Comparison of ENCODE assay signal across 20 cellular contexts in the genomic region with DNA sequence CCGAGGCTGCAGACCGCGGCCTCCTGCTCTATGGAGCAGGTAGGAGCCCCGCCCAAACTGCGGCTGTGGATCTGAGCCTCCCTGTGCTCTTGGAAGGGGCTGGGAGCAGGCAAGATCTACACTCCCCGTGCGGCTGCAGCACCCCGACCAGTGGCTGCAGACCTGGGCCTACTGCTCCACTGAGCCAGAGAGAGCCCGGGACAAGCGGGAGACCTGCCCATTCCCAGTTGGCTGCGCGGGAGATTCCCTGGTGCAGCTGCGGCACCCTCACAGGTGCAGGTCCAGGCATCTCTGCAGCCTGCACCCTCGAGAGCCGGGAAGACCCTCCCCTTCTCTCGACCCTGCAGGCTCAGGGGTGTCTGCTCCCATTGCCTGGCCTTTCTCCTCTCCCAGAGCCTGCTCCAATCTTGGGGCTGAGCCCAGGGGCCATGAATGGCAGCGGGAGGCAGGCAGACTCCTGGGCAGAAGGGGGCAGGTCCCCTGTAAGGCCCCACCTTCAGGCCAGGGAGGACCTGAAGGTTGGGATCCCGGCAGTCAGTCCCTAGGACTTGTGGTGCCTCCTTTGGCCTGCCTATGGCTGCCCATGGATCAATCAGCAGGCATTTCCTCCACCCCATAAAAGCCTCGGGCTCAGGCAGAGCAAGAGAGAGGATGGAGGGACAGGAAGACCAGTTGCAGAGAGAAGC. TPM values are rescaled to one million over a fixed set of nuclear protein-coding genes. Genes with fewer than 3 reads are reported as not detected.
A peak's percentile ranks its signal among the peaks of the same experiment; 100 is the strongest.
DNase-seq lines count a peak whose midpoint lies in the region; ATAC-seq and TF ChIP-seq lines count a peak whose summit lies in the region.
"Had no signal": no experiment of that assay in that cellular context is flagged by ENCODE, and none has a peak within 500 bp of the region (broad histone marks: within the 10 kb centered on the region; RNA-seq: fewer than 3 reads in every experiment).

No MANE protein-coding gene starts in this region.

- TF ChIP-seq POLR2A in breast epithelium (IDR thresholded peaks at IDR 0.05) = no peak
- TF ChIP-seq POLR2A in vagina (IDR thresholded peaks at IDR 0.05) = no peak

- H3K36me3 ChIP-seq in breast epithelium = no peaks in the 10 kb centered on the region
- H3K36me3 ChIP-seq in left ventricle myocardium inferior = no peaks in the 10 kb centered on the region
- no peaks in the 10 kb centered on the region for H3K36me3 ChIP-seq in psoas muscle (ENCODE audit: insufficient read depth in 1 of 2, low read depth in 1 of 2)
- no peaks in the 10 kb centered on the region for H3K36me3 ChIP-seq in vagina

- POLR2A ChIA-PET in MCF 10A (lab: Yijun Ruan, JAX) = interaction anchor here (0.6 kb wide), 2 partner anchors 13 to 19 kb away, joined by 3 to 4 read pairs; no protein-coding TSS in a partner anchor

- TF ChIP-seq CTCF in breast epithelium (IDR thresholded peaks at IDR 0.05) = no peak
- TF ChIP-seq CTCF in MCF 10A (IDR thresholded peaks at IDR 0.05; ENCODE audit: unreplicated experiment) = no peak
- TF ChIP-seq CTCF in left ventricle myocardium inferior (IDR thresholded peaks at IDR 0.05; ENCODE audit: borderline replicate concordance) = no peak
- TF ChIP-seq CTCF in psoas muscle (IDR thresholded peaks at IDR 0.05) = no peak
- TF ChIP-seq CTCF in vagina (IDR thresholded peaks at IDR 0.05) = no peak
- no peak for TF ChIP-seq CTCF in CD14-positive monocyte (IDR thresholded peaks at IDR 0.05)

- intact Hi-C loops in breast epithelium (cut with DNase I; ENCODE audit: low total_unique reads) = no loop called here
- intact Hi-C loops in MCF 10A (cut with micrococcal nuclease) = no loop called here
- intact Hi-C loops in left ventricle myocardium inferior (cut with micrococcal nuclease) = no loop called here
- intact Hi-C loops in psoas muscle (cut with DNase I) = no loop called here
- intact Hi-C loops in vagina (cut with DNase I) = no loop called here
- intact Hi-C loops in CD14-positive monocyte (cut with micrococcal nuclease) = no loop called here

- no peaks in the 10 kb centered on the region for H3K36me3 Mint-ChIP-seq in MCF 10A (ENCODE audit: insufficient read depth, unreplicated experiment)
- peaks cover 0 to 2% of the 10 kb centered on the region in 2 donors for H3K36me3 Mint-ChIP-seq in CD14-positive monocyte

- no peak for ATAC-seq in psoas muscle
- ATAC-seq in HG02884 (IDR thresholded peaks at IDR 0.05; ENCODE audit: unreplicated experiment) = no peak

- 82 to 86% (median 84%) methylated on average over 18 to 19 of the region's 19 CpGs for WGBS in psoas muscle, 3 donors

- H3K4me3 Mint-ChIP-seq in MCF 10A (ENCODE audit: unreplicated experiment) (no peak overlapping the region), CD14-positive monocyte (no peak overlapping the region)

- no peaks in the 10 kb centered on the region for H3K9me3 Mint-ChIP-seq in MCF 10A (ENCODE audit: unreplicated experiment)
- H3K9me3 Mint-ChIP-seq in CD14-positive monocyte = peaks cover 3 to 8% (median 5%) of the 10 kb centered on the region in 7 donors

- no TSS peak for BruUV-seq in MCF 10A (replicated peaks; lab: Mats Ljungman, UMichigan)

- CTCF ChIA-PET in MCF 10A (lab: Yijun Ruan, JAX) = interaction anchor here (0.7 kb wide), 1 partner anchor 37 kb away, joined by 3 read pairs; no protein-coding TSS in a partner anchor

- peak overlapping the region; percentile 67 to 84 for H3K27ac ChIP-seq in breast epithelium
- peak overlapping the region; percentile 76 for H3K27ac ChIP-seq in left ventricle myocardium inferior (replicated peaks)
- peak overlapping the region; percentile 11 for H3K27ac ChIP-seq in psoas muscle
- H3K27ac ChIP-seq in vagina = peak overlapping the region; percentile 62
- H3K27ac ChIP-seq: epithelial cell of prostate had no signal

- H3K27me3 Mint-ChIP-seq in MCF 10A (ENCODE audit: insufficient read depth, unreplicated experiment) (peaks cover 11% of the 10 kb centered on the region), CD14-positive monocyte (ENCODE audit: low read depth in 3 of 3) (no peaks in the 10 kb centered on the region)

- H3K4me1 ChIP-seq in breast epithelium (no peaks in the 10 kb centered on the region), left ventricle myocardium inferior (peaks cover 34% of the 10 kb centered on the region), psoas muscle (peaks cover 7% of the 10 kb centered on the region), vagina (peaks cover 9% of the 10 kb centered on the region)

- H3K4me3 ChIP-seq in breast epithelium (peak overlapping the region in 2 of 3 donors; percentile 36 to 53), left ventricle myocardium inferior (peak overlapping the region; percentile 54), psoas muscle (peak overlapping the region; percentile 44), vagina (peak overlapping the region in 1 of 2 donors; percentile 33)

- no peaks in the 10 kb centered on the region for H3K4me1 Mint-ChIP-seq in MCF 10A (ENCODE audit: insufficient read depth, unreplicated experiment)
- H3K4me1 Mint-ChIP-seq in CD14-positive monocyte = peaks cover 6% of the 10 kb centered on the region

- H3K9me3 ChIP-seq in breast epithelium (no peaks in the 10 kb centered on the region), left ventricle myocardium inferior (replicated peaks) (no peaks in the 10 kb centered on the region), psoas muscle (no peaks in the 10 kb centered on the region), vagina (no peaks in the 10 kb centered on the region)

- H3K27me3 ChIP-seq in breast epithelium (no peaks in the 10 kb centered on the region), left ventricle myocardium inferior (ENCODE audit: low read depth) (no peaks in the 10 kb centered on the region), psoas muscle (ENCODE audit: insufficient read depth in 3 of 3, low read length in 2 of 3) (no peaks in the 10 kb centered on the region), vagina (no peaks in the 10 kb centered on the region)

- no peak overlapping the region for H3K27ac Mint-ChIP-seq in MCF 10A (ENCODE audit: low read depth, unreplicated experiment)
- H3K27ac Mint-ChIP-seq in CD14-positive monocyte = no peak overlapping the region

- no peak for DNase-seq in breast epithelium (ENCODE audit: low spot score in 2 of 2)
- DNase-seq in MCF 10A (ENCODE audit: unreplicated experiment) = no peak
- DNase-seq in left ventricle myocardium inferior = no peak
- DNase-seq in psoas muscle = peak in 1 of 2 donors; percentile 48
- DNase-seq in vagina (ENCODE audit: extremely low spot score in 2 of 2) = no peak
- DNase-seq in CD14-positive monocyte (ENCODE audit: low spot score) = no peak
- no peak for DNase-seq in iPS-NIHi7 (ENCODE audit: extremely low spot score)
- DNase-seq: ACHN; activated naive CD4-positive, alpha-beta T cell treated with anti-CD3 and anti-CD28 coated beads, Interleukin-2, amount 50 U/mL, for 16 hours; activated T-cell treated with anti-CD3 and anti-CD28 coated beads for 4 hours; cortex of kidney; DMS79; glutamatergic neuron; NCI-H1092; NCI-H82; nucleus accumbens; stimulated activated CD4-positive, alpha-beta T cell treated with anti-CD3 and anti-CD28 coated beads, Interleukin-4, amount 100 ng/mL, for 1 hour had no signal

RNA-seq across cellular contexts. Expression of a gene that starts 8.8 kb away (rescaled TPM):
- total RNA-seq in breast epithelium (100 to 1,000 TPM; 276 to 457 (median 281) TPM), MCF 10A (2022) (not detected in 2 replicates), left ventricle myocardium inferior (502 TPM), psoas muscle (100 to 1,000 TPM in 2 of 4 donors, 10 to 100 TPM in 2; 86.0 to 242 (median 123) TPM), vagina (274 TPM)
- polyA plus RNA-seq in psoas muscle (10 to 100 TPM; 42.6 to 53.0 (median 46.4) TPM), CD14-positive monocyte (1 to 10 TPM in 1 of 2 donors, not detected in 1; 1.2 TPM)
- total RNA-seq: mononuclear cell had no signal

Comparison
In these comparisons a context has a peak if more than half of its experiments do, and no peak if none do; other contexts are left out.
1. RNA of a gene that starts 8.8 kb away (total RNA-seq): 502 TPM in left ventricle myocardium inferior (single experiment), 276 to 457 TPM in breast epithelium, 274 TPM in vagina (single experiment) and 86.0 to 242 TPM in psoas muscle; not detected in MCF 10A; every median in the first group is over 10 times any median in the second.
2. H3K27ac ChIP-seq: peak in every context shown above with its lines; median percentile 76 in left ventricle myocardium inferior; 76 in breast epithelium; 62 in vagina; 11 in psoas muscle.